In genomic region chr6:35831257-35832007, GRCh38 we compare ENCODE assay signal across 17 cellular contexts. TPM values are rescaled to one million over a fixed set of nuclear protein-coding genes. Genes with fewer than 3 reads are reported as not detected.
"Had no signal": no experiment of that assay in that cellular context is flagged by ENCODE, and none has a peak within 500 bp of the region (broad histone marks: within the 10 kb centered on the region; RNA-seq: fewer than 3 reads in every experiment).

No MANE protein-coding gene starts in this region.

- H3K4me3 ChIP-seq: left ventricle myocardium inferior, transverse colon had no signal

- H3K27me3 Mint-ChIP-seq: central memory CD8-positive, alpha-beta T cell; stimulated activated naive B cell treated with anti-CD40 and anti-IgM and Interleukin-4, amounts not matched to agents 10 μg/mL and 1 μg/mL and 100 μg/mL, for 72 hours had no signal

- H3K9me3 Mint-ChIP-seq: activated naive CD4-positive, alpha-beta T cell treated with anti-CD3 and anti-CD28 coated beads, Interleukin-2, amount 50 U/mL, for 24 hours; central memory CD8-positive, alpha-beta T cell; stimulated activated naive B cell treated with anti-CD40 and anti-IgM and Interleukin-4, amounts not matched to agents 10 μg/mL and 1 μg/mL and 100 μg/mL, for 72 hours had no signal

- H3K4me3 Mint-ChIP-seq: activated naive CD4-positive, alpha-beta T cell treated with anti-CD3 and anti-CD28 coated beads, Interleukin-2, amount 50 U/mL, for 24 hours; central memory CD8-positive, alpha-beta T cell; nephron; stimulated activated naive B cell treated with anti-CD40 and anti-IgM and Interleukin-4, amounts not matched to agents 10 μg/mL and 1 μg/mL and 100 μg/mL, for 72 hours had no signal

- DNase-seq: activated CD4-positive, alpha-beta T cell treated with anti-CD3 and anti-CD28 coated beads, Interleukin-2, amount 50 U/mL, for 4 hours; activated effector memory CD4-positive, alpha-beta T cell treated with Interleukin-2 at 50 U/mL for 16 hours; activated T-cell treated with anti-CD3 and anti-CD28 coated beads, Interleukin-2, amount 50 U/mL, for 1 hour; cortex of kidney; effector CD8-positive, alpha-beta T cell; hippocampal formation; left ventricle myocardium inferior; mesenchymal stem cell; stimulated activated naive B cell treated with anti-CD40 and anti-IgM and Interleukin-4, amounts not matched to agents 10 μg/mL and 1 μg/mL and 100 μg/mL, for 72 hours; substantia nigra; T-helper 2 cell; transverse colon had no signal

- H3K27ac ChIP-seq: left ventricle myocardium inferior, transverse colon had no signal

- ATAC-seq: activated CD4-positive, CD25-positive, alpha-beta regulatory T cell treated with anti-CD3 and anti-CD28 coated beads, Interleukin-2, amount 50 U/mL, for 24 hours; stimulated activated naive B cell treated with anti-CD40 and anti-IgM and Interleukin-4, amounts not matched to agents 10 μg/mL and 1 μg/mL and 100 μg/mL, for 72 hours had no signal

- H3K27ac Mint-ChIP-seq: activated naive CD4-positive, alpha-beta T cell treated with anti-CD3 and anti-CD28 coated beads, Interleukin-2, amount 50 U/mL, for 24 hours; stimulated activated naive B cell treated with anti-CD40 and anti-IgM and Interleukin-4, amounts not matched to agents 10 μg/mL and 1 μg/mL and 100 μg/mL, for 72 hours had no signal

- H3K4me1 ChIP-seq: left ventricle myocardium inferior had no signal

- H3K4me1 Mint-ChIP-seq: activated naive CD4-positive, alpha-beta T cell treated with anti-CD3 and anti-CD28 coated beads, Interleukin-2, amount 50 U/mL, for 24 hours; central memory CD8-positive, alpha-beta T cell; nephron; stimulated activated naive B cell treated with anti-CD40 and anti-IgM and Interleukin-4, amounts not matched to agents 10 μg/mL and 1 μg/mL and 100 μg/mL, for 72 hours had no signal

- H3K27me3 ChIP-seq: transverse colon had no signal

- H3K9me3 ChIP-seq: left ventricle myocardium inferior, transverse colon had no signal

RNA-seq across cellular contexts. Expression of gene LHFPL5, which starts 26.3 kb away (rescaled TPM):
- total RNA-seq: left ventricle myocardium inferior, osteocyte, transverse colon had no signal

RNA-seq across cellular contexts. Expression of gene CLPS, which starts 34.3 kb away (rescaled TPM):
- total RNA-seq: left ventricle myocardium inferior, osteocyte, transverse colon had no signal

RNA-seq across cellular contexts. Expression of gene CLPSL1, which starts 50.6 kb away (rescaled TPM):
- total RNA-seq: left ventricle myocardium inferior, osteocyte, transverse colon had no signal

RNA-seq across cellular contexts. Expression of gene CLPSL2, which starts 55.0 kb away (rescaled TPM):
- total RNA-seq: left ventricle myocardium inferior, osteocyte, transverse colon had no signal
